Comparison of ENCODE assay signal across 1 cellular context in the genomic region with DNA sequence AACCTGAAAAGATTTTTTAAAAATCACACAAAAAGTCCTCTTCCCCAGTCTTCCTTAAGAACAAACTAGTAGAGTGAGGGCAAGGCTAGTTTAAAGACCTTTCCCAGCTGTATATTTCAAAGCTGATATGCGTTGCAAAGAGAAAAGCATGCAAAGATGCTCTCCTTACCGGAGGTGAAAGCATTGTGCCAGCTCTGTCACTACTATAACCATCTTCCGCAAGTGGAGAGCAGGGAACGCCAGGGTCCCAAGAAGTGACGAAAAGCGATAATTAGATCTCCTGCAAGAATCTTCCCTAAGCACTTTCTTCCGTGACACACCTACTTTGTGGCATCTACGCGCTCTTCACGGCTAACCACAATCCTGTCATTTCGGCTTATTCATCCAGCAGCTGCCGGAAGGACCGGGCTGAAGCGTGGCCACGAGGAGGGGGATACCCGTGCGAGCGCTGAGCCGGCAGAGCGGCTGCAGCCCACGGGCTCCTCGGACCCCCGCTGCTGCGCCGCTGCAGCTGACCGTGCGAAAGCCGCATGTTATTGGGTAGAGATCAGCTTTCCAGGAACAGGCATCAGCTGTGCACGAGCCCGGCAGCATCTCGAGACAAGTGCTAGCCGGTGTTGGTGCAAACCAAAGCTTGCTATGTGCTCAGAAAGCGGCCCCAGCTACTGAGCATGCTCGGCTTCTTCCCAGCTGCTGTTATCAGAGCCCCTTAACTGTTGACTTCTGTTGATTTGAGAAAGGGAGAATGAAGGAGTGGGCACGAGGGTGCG.
TF ChIP-seq lines count a peak whose summit lies in the region.

No MANE protein-coding gene starts in this region.

TF ChIP-seq in K562, 482 proteins besides CTCF, POLR2A, EP300 and RAD21 (continued from another document and continues in another):
- TF ChIP-seq, protein P1, sequence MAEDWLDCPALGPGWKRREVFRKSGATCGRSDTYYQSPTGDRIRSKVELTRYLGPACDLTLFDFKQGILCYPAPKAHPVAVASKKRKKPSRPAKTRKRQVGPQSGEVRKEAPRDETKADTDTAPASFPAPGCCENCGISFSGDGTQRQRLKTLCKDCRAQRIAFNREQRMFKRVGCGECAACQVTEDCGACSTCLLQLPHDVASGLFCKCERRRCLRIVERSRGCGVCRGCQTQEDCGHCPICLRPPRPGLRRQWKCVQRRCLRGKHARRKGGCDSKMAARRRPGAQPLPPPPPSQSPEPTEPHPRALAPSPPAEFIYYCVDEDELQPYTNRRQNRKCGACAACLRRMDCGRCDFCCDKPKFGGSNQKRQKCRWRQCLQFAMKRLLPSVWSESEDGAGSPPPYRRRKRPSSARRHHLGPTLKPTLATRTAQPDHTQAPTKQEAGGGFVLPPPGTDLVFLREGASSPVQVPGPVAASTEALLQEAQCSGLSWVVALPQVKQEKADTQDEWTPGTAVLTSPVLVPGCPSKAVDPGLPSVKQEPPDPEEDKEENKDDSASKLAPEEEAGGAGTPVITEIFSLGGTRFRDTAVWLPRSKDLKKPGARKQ (CRISPR knock-in tag; IDR thresholded peaks at IDR 0.05) = no peak
- TF ChIP-seq, protein P2, sequence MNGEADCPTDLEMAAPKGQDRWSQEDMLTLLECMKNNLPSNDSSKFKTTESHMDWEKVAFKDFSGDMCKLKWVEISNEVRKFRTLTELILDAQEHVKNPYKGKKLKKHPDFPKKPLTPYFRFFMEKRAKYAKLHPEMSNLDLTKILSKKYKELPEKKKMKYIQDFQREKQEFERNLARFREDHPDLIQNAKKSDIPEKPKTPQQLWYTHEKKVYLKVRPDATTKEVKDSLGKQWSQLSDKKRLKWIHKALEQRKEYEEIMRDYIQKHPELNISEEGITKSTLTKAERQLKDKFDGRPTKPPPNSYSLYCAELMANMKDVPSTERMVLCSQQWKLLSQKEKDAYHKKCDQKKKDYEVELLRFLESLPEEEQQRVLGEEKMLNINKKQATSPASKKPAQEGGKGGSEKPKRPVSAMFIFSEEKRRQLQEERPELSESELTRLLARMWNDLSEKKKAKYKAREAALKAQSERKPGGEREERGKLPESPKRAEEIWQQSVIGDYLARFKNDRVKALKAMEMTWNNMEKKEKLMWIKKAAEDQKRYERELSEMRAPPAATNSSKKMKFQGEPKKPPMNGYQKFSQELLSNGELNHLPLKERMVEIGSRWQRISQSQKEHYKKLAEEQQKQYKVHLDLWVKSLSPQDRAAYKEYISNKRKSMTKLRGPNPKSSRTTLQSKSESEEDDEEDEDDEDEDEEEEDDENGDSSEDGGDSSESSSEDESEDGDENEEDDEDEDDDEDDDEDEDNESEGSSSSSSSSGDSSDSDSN (IDR thresholded peaks at IDR 0.05; ENCODE audit: borderline replicate concordance in 1 of 2, low read depth in 2 of 2, low read length in 2 of 2) = 0 out of 4 replicates have a peak, but pooled peaks of 1 of the 2 experiments have one; percentile 61
- TF ChIP-seq EZH2 (IDR thresholded peaks at IDR 0.05; ENCODE audit: borderline replicate concordance, low read depth, low read length) (no peak), SAP30 (IDR thresholded peaks at IDR 0.05; ENCODE audit: borderline replicate concordance, insufficient read depth, low read depth, low read length, poor library complexity, severe bottlenecking) (peak; percentile 84), POLR2H (tag; IDR thresholded peaks at IDR 0.05; ENCODE audit: low read depth) (no peak), HLTF (IDR thresholded peaks at IDR 0.05) (no peak), NFIC (IDR thresholded peaks at IDR 0.05) (no peak), YY1 (IDR thresholded peaks at IDR 0.05; ENCODE audit: borderline replicate concordance in 1 of 3, control insufficient read depth in 1 of 3, extremely low read depth in 1 of 3, insufficient read depth in 3 of 3, insufficient read length in 1 of 3, insufficient replicate concordance in 2 of 3, low read depth in 1 of 3, low read length in 2 of 3) (no peak), KLF13 (tag; IDR thresholded peaks at IDR 0.05; ENCODE audit: borderline replicate concordance, low read depth) (0 out of 2 replicates have a peak, but pooled peaks have one; percentile 51), HMGN3 (IDR thresholded peaks at IDR 0.05; ENCODE audit: borderline replicate concordance, extremely low read depth, insufficient read length, low read depth, low read length) (peak; percentile 35), POLR2G (IDR thresholded peaks at IDR 0.05; ENCODE audit: low read depth, low read length) (peak; percentile 63), ZNF408 (CRISPR knock-in tag; IDR thresholded peaks at IDR 0.05; ENCODE audit: low read depth) (no peak), ELF2 (CRISPR knock-in tag; IDR thresholded peaks at IDR 0.05) (no peak), ADNP (tag; IDR thresholded peaks at IDR 0.05) (no peak), BCOR (IDR thresholded peaks at IDR 0.05) (peak; percentile 38; the same call in 1 of the 2 replicates), NFXL1 (CRISPR knock-in tag; IDR thresholded peaks at IDR 0.05) (no peak), KLF16 (IDR thresholded peaks at IDR 0.05) (0 out of 2 replicates have a peak, but pooled peaks have one; percentile 12), JUN (IDR thresholded peaks at IDR 0.05; ENCODE audit: borderline replicate concordance, low read depth, low read length) (no peak), JUN (CRISPR knock-in tag; IDR thresholded peaks at IDR 0.05; ENCODE audit: borderline replicate concordance) (no peak), ZNF668 (CRISPR knock-in tag; IDR thresholded peaks at IDR 0.05) (no peak), E2F3 (CRISPR knock-in tag; IDR thresholded peaks at IDR 0.05) (no peak), EP400 (IDR thresholded peaks at IDR 0.05) (0 out of 2 replicates have a peak, but pooled peaks have one; percentile 46), RBFOX2 (IDR thresholded peaks at IDR 0.05; ENCODE audit: low read depth, low read length) (peak; percentile 64), FUS (optimal IDR thresholded peaks at IDR 0.05; ENCODE audit: low read depth, low read length) (no peak)
- TF ChIP-seq, protein P3, sequence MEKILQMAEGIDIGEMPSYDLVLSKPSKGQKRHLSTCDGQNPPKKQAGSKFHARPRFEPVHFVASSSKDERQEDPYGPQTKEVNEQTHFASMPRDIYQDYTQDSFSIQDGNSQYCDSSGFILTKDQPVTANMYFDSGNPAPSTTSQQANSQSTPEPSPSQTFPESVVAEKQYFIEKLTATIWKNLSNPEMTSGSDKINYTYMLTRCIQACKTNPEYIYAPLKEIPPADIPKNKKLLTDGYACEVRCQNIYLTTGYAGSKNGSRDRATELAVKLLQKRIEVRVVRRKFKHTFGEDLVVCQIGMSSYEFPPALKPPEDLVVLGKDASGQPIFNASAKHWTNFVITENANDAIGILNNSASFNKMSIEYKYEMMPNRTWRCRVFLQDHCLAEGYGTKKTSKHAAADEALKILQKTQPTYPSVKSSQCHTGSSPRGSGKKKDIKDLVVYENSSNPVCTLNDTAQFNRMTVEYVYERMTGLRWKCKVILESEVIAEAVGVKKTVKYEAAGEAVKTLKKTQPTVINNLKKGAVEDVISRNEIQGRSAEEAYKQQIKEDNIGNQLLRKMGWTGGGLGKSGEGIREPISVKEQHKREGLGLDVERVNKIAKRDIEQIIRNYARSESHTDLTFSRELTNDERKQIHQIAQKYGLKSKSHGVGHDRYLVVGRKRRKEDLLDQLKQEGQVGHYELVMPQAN (IDR thresholded peaks at IDR 0.05; ENCODE audit: borderline replicate concordance) = peak; percentile 81; the same call in 1 of the 2 replicates
- TF ChIP-seq, protein P4, sequence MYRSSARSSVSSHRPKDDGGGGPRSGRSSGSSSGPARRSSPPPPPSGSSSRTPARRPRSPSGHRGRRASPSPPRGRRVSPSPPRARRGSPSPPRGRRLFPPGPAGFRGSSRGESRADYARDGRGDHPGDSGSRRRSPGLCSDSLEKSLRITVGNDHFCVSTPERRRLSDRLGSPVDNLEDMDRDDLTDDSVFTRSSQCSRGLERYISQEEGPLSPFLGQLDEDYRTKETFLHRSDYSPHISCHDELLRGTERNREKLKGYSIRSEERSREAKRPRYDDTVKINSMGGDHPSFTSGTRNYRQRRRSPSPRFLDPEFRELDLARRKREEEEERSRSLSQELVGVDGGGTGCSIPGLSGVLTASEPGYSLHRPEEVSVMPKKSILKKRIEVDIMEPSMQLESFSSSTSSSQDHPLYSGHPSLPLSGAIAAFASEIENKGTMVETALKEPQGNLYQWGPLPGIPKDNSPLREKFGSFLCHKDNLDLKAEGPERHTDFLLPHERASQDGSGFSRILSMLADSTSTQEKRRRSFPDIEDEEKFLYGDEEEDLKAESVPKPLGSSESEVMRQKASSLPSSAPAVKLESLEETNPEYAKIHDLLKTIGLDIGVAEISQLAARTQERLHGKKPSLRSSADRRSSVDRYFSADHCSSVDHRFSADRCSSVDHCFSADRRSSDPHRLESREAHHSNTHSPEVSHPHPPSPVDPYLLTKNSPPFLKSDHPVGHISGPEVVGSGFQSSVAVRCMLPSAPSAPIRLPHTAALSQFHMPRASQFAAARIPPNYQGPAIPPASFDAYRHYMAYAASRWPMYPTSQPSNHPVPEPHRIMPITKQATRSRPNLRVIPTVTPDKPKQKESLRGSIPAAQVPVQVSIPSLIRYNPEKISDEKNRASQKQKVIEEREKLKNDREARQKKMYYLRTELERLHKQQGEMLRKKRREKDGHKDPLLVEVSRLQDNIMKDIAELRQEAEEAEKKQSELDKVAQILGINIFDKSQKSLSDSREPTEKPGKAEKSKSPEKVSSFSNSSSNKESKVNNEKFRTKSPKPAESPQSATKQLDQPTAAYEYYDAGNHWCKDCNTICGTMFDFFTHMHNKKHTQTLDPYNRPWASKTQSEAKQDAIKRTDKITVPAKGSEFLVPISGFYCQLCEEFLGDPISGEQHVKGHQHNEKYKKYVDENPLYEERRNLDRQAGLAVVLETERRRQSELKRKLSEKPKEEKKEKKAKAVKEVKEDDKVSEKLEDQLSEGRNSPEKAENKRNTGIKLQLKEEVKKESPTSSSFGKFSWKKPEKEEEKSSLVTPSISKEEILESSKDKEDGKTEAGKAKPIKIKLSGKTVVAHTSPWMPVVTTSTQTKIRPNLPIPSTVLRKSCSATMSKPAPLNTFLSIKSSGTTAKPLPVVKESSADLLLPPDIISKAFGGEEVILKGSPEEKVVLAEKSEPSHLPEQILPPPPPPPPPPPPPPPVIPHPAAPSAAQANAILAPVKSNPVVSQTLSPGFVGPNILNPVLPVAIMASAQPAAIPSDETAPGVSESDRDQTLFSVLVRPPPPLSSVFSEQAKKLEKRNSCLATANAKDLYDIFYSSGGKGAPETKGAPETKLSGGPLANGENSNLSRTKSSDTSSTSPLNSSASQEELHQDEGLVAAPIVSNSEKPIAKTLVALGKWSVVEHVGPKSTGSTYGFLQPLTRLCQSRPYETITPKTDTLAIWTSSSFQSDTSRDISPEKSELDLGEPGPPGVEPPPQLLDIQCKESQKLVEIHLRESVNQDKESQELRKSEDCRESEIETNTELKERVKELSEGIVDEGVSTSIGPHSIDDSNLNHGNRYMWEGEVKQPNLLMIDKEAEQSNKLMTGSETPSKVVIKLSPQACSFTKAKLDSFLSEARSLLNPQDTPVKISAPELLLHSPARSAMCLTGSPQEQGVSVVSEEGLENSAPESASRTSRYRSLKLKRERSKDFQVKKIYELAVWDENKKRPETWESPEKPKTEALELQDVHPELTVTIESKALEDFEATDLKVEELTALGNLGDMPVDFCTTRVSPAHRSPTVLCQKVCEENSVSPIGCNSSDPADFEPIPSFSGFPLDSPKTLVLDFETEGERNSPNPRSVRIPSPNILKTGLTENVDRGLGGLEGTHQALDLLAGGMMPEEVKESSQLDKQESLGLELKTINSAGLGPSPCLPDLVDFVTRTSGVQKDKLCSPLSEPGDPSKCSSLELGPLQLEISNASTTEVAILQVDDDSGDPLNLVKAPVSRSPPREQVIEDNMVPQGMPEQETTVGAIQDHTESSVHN (IDR thresholded peaks at IDR 0.05; ENCODE audit: borderline replicate concordance in 1 of 2, low read depth in 1 of 2) = peak in 1 of 2 experiments; percentile 81; a peak in 2 of 4 replicates
- TF ChIP-seq, protein P5, sequence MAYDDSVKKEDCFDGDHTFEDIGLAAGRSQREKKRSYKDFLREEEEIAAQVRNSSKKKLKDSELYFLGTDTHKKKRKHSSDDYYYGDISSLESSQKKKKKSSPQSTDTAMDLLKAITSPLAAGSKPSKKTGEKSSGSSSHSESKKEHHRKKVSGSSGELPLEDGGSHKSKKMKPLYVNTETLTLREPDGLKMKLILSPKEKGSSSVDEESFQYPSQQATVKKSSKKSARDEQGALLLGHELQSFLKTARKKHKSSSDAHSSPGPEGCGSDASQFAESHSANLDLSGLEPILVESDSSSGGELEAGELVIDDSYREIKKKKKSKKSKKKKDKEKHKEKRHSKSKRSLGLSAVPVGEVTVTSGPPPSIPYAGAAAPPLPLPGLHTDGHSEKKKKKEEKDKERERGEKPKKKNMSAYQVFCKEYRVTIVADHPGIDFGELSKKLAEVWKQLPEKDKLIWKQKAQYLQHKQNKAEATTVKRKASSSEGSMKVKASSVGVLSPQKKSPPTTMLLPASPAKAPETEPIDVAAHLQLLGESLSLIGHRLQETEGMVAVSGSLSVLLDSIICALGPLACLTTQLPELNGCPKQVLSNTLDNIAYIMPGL (CRISPR knock-in tag; IDR thresholded peaks at IDR 0.05) = no peak
- TF ChIP-seq, protein P6, sequence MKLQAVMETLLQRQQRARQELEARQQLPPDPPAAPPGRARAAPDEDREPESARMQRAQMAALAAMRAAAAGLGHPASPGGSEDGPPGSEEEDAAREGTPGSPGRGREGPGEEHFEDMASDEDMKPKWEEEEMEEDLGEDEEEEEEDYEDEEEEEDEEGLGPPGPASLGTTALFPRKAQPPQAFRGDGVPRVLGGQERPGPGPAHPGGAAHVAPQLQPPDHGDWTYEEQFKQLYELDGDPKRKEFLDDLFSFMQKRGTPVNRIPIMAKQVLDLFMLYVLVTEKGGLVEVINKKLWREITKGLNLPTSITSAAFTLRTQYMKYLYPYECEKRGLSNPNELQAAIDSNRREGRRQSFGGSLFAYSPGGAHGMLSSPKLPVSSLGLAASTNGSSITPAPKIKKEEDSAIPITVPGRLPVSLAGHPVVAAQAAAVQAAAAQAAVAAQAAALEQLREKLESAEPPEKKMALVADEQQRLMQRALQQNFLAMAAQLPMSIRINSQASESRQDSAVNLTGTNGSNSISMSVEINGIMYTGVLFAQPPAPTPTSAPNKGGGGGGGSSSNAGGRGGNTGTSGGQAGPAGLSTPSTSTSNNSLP (IDR thresholded peaks at IDR 0.05; ENCODE audit: borderline replicate concordance, low read depth, low read length) = no peak
- TF ChIP-seq, protein P7, sequence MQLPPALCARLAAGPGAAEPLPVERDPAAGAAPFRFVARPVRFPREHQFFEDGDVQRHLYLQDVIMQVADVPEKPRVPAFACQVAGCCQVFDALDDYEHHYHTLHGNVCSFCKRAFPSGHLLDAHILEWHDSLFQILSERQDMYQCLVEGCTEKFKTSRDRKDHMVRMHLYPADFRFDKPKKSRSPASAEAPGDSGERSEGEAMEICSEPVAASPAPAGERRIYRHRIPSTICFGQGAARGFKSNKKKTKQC (CRISPR knock-in tag; IDR thresholded peaks at IDR 0.05) = 0 out of 2 replicates have a peak, but pooled peaks have one; percentile 30
- TF ChIP-seq, protein P8, sequence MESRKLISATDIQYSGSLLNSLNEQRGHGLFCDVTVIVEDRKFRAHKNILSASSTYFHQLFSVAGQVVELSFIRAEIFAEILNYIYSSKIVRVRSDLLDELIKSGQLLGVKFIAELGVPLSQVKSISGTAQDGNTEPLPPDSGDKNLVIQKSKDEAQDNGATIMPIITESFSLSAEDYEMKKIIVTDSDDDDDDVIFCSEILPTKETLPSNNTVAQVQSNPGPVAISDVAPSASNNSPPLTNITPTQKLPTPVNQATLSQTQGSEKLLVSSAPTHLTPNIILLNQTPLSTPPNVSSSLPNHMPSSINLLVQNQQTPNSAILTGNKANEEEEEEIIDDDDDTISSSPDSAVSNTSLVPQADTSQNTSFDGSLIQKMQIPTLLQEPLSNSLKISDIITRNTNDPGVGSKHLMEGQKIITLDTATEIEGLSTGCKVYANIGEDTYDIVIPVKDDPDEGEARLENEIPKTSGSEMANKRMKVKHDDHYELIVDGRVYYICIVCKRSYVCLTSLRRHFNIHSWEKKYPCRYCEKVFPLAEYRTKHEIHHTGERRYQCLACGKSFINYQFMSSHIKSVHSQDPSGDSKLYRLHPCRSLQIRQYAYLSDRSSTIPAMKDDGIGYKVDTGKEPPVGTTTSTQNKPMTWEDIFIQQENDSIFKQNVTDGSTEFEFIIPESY (CRISPR knock-in tag; IDR thresholded peaks at IDR 0.05) = no peak
